8 cellular contexts compared by ENCODE assay signal in the genomic region with DNA sequence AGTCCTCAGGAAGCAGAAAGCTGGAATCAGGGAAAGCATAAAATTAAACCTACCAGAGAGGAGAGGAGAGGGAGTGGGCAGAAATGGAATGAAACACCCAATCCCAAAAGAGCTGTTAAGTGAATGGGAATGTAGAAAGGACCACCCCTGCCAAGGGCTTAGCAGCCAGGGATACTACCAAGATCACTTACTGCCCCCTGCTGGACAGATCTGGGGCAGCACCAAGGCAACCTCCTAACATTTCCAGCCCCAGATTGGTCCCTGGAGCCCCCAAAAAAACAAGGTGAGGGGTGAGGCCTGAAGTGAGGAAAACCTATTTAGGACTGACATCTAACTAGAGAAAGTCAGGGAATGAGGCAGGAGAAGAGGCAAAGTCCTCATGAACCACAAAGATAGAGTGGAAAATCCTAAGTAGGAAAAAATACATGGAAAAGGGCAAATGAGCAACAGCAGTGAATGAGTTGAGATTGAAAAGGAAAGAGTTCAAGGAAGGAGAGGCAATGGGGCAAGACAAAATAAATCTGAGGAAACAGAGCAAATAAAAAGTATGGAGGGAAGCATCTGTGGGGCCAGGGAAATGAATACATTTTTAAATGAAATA. TPM values are rescaled to one million over a fixed set of nuclear protein-coding genes. Genes with fewer than 3 reads are reported as not detected.
A peak's percentile ranks its signal among the peaks of the same experiment; 100 is the strongest.
DNase-seq lines count a peak whose midpoint lies in the region; ATAC-seq and TF ChIP-seq lines count a peak whose summit lies in the region.

No MANE protein-coding gene starts in this region.

- H3K4me1 ChIP-seq in Karpas-422 (ENCODE audit: low read length) (no peaks in the 10 kb centered on the region), cardiac muscle cell (ENCODE audit: low read depth) (peaks cover 18% of the 10 kb centered on the region), psoas muscle (no peaks in the 10 kb centered on the region), aorta (ENCODE audit: control insufficient read depth in 1 of 2, insufficient read depth in 2 of 2, low read length in 2 of 2) (no peaks in the 10 kb centered on the region)

- peak overlapping the region in 1 of 2 donors; percentile 37 for H3K27ac Mint-ChIP-seq in activated naive CD4-positive, alpha-beta T cell treated with anti-CD3 and anti-CD28 coated beads, Interleukin-2, amount 50 U/mL, for 72 hours

- no peak overlapping the region for H3K4me2 ChIP-seq in Karpas-422 (ENCODE audit: low read depth, low read length, poor library complexity, severe bottlenecking)
- no peak overlapping the region for H3K4me2 ChIP-seq in SU-DHL-6 (ENCODE audit: low read depth, low read length, poor library complexity, severe bottlenecking)

- H2AFZ ChIP-seq in Karpas-422 (ENCODE audit: low read length) = no peak overlapping the region
- H2AFZ ChIP-seq in SU-DHL-6 (ENCODE audit: low read depth, low read length, severe bottlenecking) = no peak overlapping the region

- peak; percentile 97 for TF ChIP-seq CTCF in SU-DHL-6 (IDR thresholded peaks at IDR 0.05; ENCODE audit: insufficient read depth, low read length, poor library complexity, severe bottlenecking)
- peak; percentile 98 for TF ChIP-seq CTCF in cardiac muscle cell (IDR thresholded peaks at IDR 0.05; ENCODE audit: low read depth, low read length)
- peak; percentile 86 for TF ChIP-seq CTCF in psoas muscle (IDR thresholded peaks at IDR 0.05)

- H3K9me2 ChIP-seq in Karpas-422 (replicated peaks; ENCODE audit: insufficient read depth, low read length) (no peaks in the 10 kb centered on the region), SU-DHL-6 (replicated peaks; ENCODE audit: insufficient read depth, low read length) (no peaks in the 10 kb centered on the region)

- 0 out of 2 replicates have a peak, but pooled peaks cover 3% of the 10 kb centered on the region for H3K79me2 ChIP-seq in Karpas-422 (ENCODE audit: low read length)
- H3K79me2 ChIP-seq in SU-DHL-6 (ENCODE audit: insufficient read depth, low read length) = no peaks in the 10 kb centered on the region

- no peaks in the 10 kb centered on the region for H3K9me3 ChIP-seq in Karpas-422 (ENCODE audit: low read length)
- no peaks in the 10 kb centered on the region for H3K9me3 ChIP-seq in SU-DHL-6 (ENCODE audit: insufficient read depth, low read length)
- no peaks in the 10 kb centered on the region for H3K9me3 ChIP-seq in cardiac muscle cell (ENCODE audit: low read depth)
- no peaks in the 10 kb centered on the region for H3K9me3 ChIP-seq in psoas muscle
- no peaks in the 10 kb centered on the region for H3K9me3 ChIP-seq in aorta (ENCODE audit: control insufficient read depth, low read length)

- H3K9me3 Mint-ChIP-seq in activated naive CD4-positive, alpha-beta T cell treated with anti-CD3 and anti-CD28 coated beads, Interleukin-2, amount 50 U/mL, for 72 hours = no peaks in the 10 kb centered on the region

- H3K27me3 ChIP-seq in Karpas-422 (ENCODE audit: low read length) = no peaks in the 10 kb centered on the region
- no peaks in the 10 kb centered on the region for H3K27me3 ChIP-seq in SU-DHL-6 (ENCODE audit: low read length)
- no peaks in the 10 kb centered on the region for H3K27me3 ChIP-seq in cardiac muscle cell
- no peaks in the 10 kb centered on the region for H3K27me3 ChIP-seq in psoas muscle (ENCODE audit: insufficient read depth in 3 of 3, low read length in 2 of 3)
- no peaks in the 10 kb centered on the region for H3K27me3 ChIP-seq in aorta (ENCODE audit: control insufficient read depth in 1 of 2, insufficient read depth in 2 of 2, low read length in 1 of 2)

- no peak overlapping the region for H3K4me3 ChIP-seq in Karpas-422 (ENCODE audit: low read length)
- no peak overlapping the region for H3K4me3 ChIP-seq in SU-DHL-6 (ENCODE audit: insufficient read depth, low read length, poor library complexity, severe bottlenecking)
- no peak overlapping the region for H3K4me3 ChIP-seq in cardiac muscle cell
- H3K4me3 ChIP-seq in psoas muscle = no peak overlapping the region
- H3K4me3 ChIP-seq in aorta (ENCODE audit: low read length in 2 of 2) = no peak overlapping the region

- H4K20me1 ChIP-seq in Karpas-422 (ENCODE audit: insufficient read depth, low read depth, low read length) (peaks cover 11% of the 10 kb centered on the region; the same call in 1 of the 2 replicates), SU-DHL-6 (ENCODE audit: low read depth, low read length) (no peaks in the 10 kb centered on the region)

- H3K36me3 ChIP-seq in Karpas-422 (ENCODE audit: insufficient read depth, low read length) (peaks cover 30% of the 10 kb centered on the region; the same call in 1 of the 2 replicates), SU-DHL-6 (ENCODE audit: low read length) (no peaks in the 10 kb centered on the region), cardiac muscle cell (peaks cover 28% of the 10 kb centered on the region), psoas muscle (ENCODE audit: insufficient read depth in 1 of 2, low read depth in 1 of 2) (peaks cover 0 to 54% of the 10 kb centered on the region in 2 donors), aorta (ENCODE audit: control insufficient read depth in 1 of 2, insufficient read depth in 2 of 2, low read length in 1 of 2) (peaks cover 4 to 10% of the 10 kb centered on the region in 2 donors)

- no peak overlapping the region for H3K27ac ChIP-seq in Karpas-422 (ENCODE audit: low read length)
- H3K27ac ChIP-seq in SU-DHL-6 (ENCODE audit: low read depth, low read length) = no peak overlapping the region
- H3K27ac ChIP-seq in cardiac muscle cell = no peak overlapping the region
- H3K27ac ChIP-seq in psoas muscle = no peak overlapping the region
- no peak overlapping the region for H3K27ac ChIP-seq in aorta (ENCODE audit: low read depth in 1 of 2, low read length in 2 of 2)

- ATAC-seq in activated naive CD4-positive, alpha-beta T cell treated with anti-CD3 and anti-CD28 coated beads, Interleukin-2, amount 50 U/mL, for 72 hours = peak; percentile 69 to 75
- ATAC-seq in psoas muscle = peak; percentile 57 to 87 (median 78)
- peak; percentile 84 for ATAC-seq in aorta (ENCODE audit: low FRiP score)
- no peak for ATAC-seq in GM18498 (IDR thresholded peaks at IDR 0.05; ENCODE audit: unreplicated experiment)

- H3K9ac ChIP-seq in Karpas-422 (ENCODE audit: low read length) (no peak overlapping the region), SU-DHL-6 (ENCODE audit: low read length) (no peak overlapping the region)

- DNase-seq in Daoy (ENCODE audit: low read depth) = peak; percentile 61
- DNase-seq in Karpas-422 = peak; percentile 90
- peak; percentile 60 to 89 for DNase-seq in activated naive CD4-positive, alpha-beta T cell treated with anti-CD3 and anti-CD28 coated beads, Interleukin-2, amount 50 U/mL, for 72 hours (ENCODE audit: low spot score in 2 of 2)
- DNase-seq in cardiac muscle cell (ENCODE audit: low read depth in 1 of 2, low spot score in 1 of 2) = peak; percentile 82 to 83
- DNase-seq in psoas muscle = peak; percentile 74 to 83
- DNase-seq in aorta = peak; percentile 80 to 92

- intact Hi-C loops in psoas muscle (cut with DNase I) (loop anchor here (1.0 to 5.0 kb wide), 2 partner anchors 83 to 84 kb away; partner anchors contain the start of gene DDX23 (in 1 of the 2)), aorta (cut with DNase I) (loop anchor here in 1 of 2 donors (2.0 kb wide), 1 partner anchor 84 kb away; the partner anchor contains the start of gene DDX23)

- H3F3A ChIP-seq in SU-DHL-6 (ENCODE audit: insufficient read depth) = no peaks in the 10 kb centered on the region

- H3K36me3 Mint-ChIP-seq in activated naive CD4-positive, alpha-beta T cell treated with anti-CD3 and anti-CD28 coated beads, Interleukin-2, amount 50 U/mL, for 72 hours = peaks cover 0 to 4% of the 10 kb centered on the region in 2 donors

RNA-seq across cellular contexts. Expression of gene FKBP11, which starts 11.2 kb away (rescaled TPM):
- 7.0 and 28.0 TPM in 2 replicates for total RNA-seq in Daoy (2014; rRNA removed; shearing (Covaris generic))
- total RNA-seq in Karpas-422 (2014; rRNA removed; shearing (Covaris generic); ENCODE audit: low replicate concordance) = 22.0 and 29.8 TPM in 2 replicates
- total RNA-seq in activated naive CD4-positive, alpha-beta T cell treated with anti-CD3 and anti-CD28 coated beads, Interleukin-2, amount 50 U/mL, for 72 hours = 10 to 100 TPM; 31.6 to 68.6 TPM
- 8.9 and 9.4 TPM in 2 replicates for total RNA-seq in cardiac muscle cell
- 3.4 and 11.9 TPM in 2 replicates for polyA plus RNA-seq in cardiac muscle cell
- 1 to 10 TPM; 1.6 to 7.8 (median 2.2) TPM for total RNA-seq in psoas muscle
- polyA plus RNA-seq in psoas muscle = 1 to 10 TPM; 1.6 to 7.6 (median 2.9) TPM
- 10 to 100 TPM; 35.7 to 41.4 TPM for total RNA-seq in aorta
- polyA plus RNA-seq in aorta = 10 to 100 TPM; 14.3 to 51.3 TPM

RNA-seq across cellular contexts. Expression of gene ARF3, which starts 20.8 kb away (rescaled TPM):
- total RNA-seq in Daoy (2014; rRNA removed; shearing (Covaris generic)) = 69.3 and 118 TPM in 2 replicates
- 51.7 and 57.5 TPM in 2 replicates for total RNA-seq in Karpas-422 (2014; rRNA removed; shearing (Covaris generic); ENCODE audit: low replicate concordance)
- total RNA-seq in activated naive CD4-positive, alpha-beta T cell treated with anti-CD3 and anti-CD28 coated beads, Interleukin-2, amount 50 U/mL, for 72 hours = 100 to 1,000 TPM in 1 of 2 donors, 10 to 100 TPM in 1; 49.7 to 132 TPM
- total RNA-seq in cardiac muscle cell (106 and 115 TPM in 2 replicates), psoas muscle (10 to 100 TPM; 17.4 to 27.0 (median 22.3) TPM), aorta (100 to 1,000 TPM; 153 to 155 TPM)
- polyA plus RNA-seq in cardiac muscle cell (102 and 120 TPM in 2 replicates), psoas muscle (10 to 100 TPM in 2 of 3 donors, 1 to 10 TPM in 1; 7.4 to 18.1 (median 13.2) TPM), aorta (10 to 100 TPM; 65.3 to 65.5 TPM)

RNA-seq across cellular contexts. Expression of gene WNT10B, which starts 35.1 kb away (rescaled TPM):
- 0.63 TPM in 1 of 2 replicates, not detected in the other for total RNA-seq in Daoy (2014; rRNA removed; shearing (Covaris generic))
- total RNA-seq in Karpas-422 (2014; rRNA removed; shearing (Covaris generic); ENCODE audit: low replicate concordance) = 0.61 and 1.0 TPM in 2 replicates
- 1 to 10 TPM in 1 of 2 donors, not detected in 1; 1.4 TPM for total RNA-seq in activated naive CD4-positive, alpha-beta T cell treated with anti-CD3 and anti-CD28 coated beads, Interleukin-2, amount 50 U/mL, for 72 hours
- total RNA-seq in cardiac muscle cell (0.36 and 0.53 TPM in 2 replicates), psoas muscle (under 1 TPM in 2 of 4 donors, not detected in 2; 0.26 to 0.53 TPM), aorta (1 to 10 TPM in 1 of 2 donors, under 1 TPM in 1; 0.55 to 4.9 TPM)
- polyA plus RNA-seq in cardiac muscle cell (0.45 TPM in 1 of 2 replicates, not detected in the other), psoas muscle (under 1 TPM in 2 of 3 donors, not detected in 1; 0.13 to 0.14 TPM), aorta (not detected)

RNA-seq across cellular contexts. Expression of gene WNT1, which starts 41.6 kb away (rescaled TPM):
- not detected in 2 replicates for total RNA-seq in Daoy (2014; rRNA removed; shearing (Covaris generic))
- not detected in 2 replicates for total RNA-seq in Karpas-422 (2014; rRNA removed; shearing (Covaris generic); ENCODE audit: low replicate concordance)
- under 1 TPM in 1 of 2 donors, not detected in 1; 0.27 TPM for total RNA-seq in activated naive CD4-positive, alpha-beta T cell treated with anti-CD3 and anti-CD28 coated beads, Interleukin-2, amount 50 U/mL, for 72 hours
- not detected in 2 replicates for total RNA-seq in cardiac muscle cell
- not detected in 2 replicates for polyA plus RNA-seq in cardiac muscle cell
- not detected for total RNA-seq in psoas muscle
- not detected for polyA plus RNA-seq in psoas muscle
- total RNA-seq in aorta = not detected
- polyA plus RNA-seq in aorta = not detected
